ENCODE assay signal across 1 cellular context in the genomic region with DNA sequence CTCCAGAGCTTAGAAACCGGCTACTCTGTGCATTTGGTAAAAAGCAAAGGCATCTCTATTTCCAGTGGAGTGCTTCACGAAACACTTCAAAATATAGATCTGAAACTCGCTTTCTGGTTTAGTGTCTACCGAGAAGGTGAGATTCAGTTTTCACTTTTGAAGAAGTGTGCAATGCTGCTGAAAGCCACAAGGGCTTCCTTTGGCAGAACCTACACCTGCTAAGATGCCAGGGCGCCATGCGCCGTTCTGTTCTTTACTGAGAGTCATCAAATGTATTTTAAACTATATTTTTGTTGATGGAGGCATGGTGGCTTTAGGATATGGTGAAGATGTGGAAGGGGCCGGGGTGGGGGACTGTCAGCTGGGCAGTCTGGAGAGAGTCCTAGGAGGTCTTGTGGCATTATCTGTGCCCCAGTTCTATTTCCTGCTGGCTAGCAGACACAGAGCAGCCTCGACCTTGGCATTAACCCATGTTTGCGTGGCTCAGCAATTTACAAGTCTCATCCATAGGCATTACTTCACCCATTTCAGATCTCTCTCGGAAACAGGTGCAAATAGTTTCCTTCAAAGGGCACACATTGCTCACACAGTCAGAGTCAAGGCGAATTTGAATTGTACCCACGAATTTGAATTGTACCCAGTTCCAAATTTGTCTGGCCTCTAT.
TF ChIP-seq lines count a peak whose summit lies in the region.

No MANE protein-coding gene starts in this region.

TF ChIP-seq in K562, 482 proteins besides CTCF, POLR2A, EP300 and RAD21 (continued from another document):
- TF ChIP-seq PHB (CRISPR knock-in tag; IDR thresholded peaks at IDR 0.05) (no peak), CREB3 (tag; conservative IDR thresholded peaks at IDR 0.05; ENCODE audit: low read depth) (no peak), CBX2 (IDR thresholded peaks at IDR 0.05; ENCODE audit: insufficient read depth, low read length, poor library complexity, severe bottlenecking) (no peak)
- TF ChIP-seq, protein P1, sequence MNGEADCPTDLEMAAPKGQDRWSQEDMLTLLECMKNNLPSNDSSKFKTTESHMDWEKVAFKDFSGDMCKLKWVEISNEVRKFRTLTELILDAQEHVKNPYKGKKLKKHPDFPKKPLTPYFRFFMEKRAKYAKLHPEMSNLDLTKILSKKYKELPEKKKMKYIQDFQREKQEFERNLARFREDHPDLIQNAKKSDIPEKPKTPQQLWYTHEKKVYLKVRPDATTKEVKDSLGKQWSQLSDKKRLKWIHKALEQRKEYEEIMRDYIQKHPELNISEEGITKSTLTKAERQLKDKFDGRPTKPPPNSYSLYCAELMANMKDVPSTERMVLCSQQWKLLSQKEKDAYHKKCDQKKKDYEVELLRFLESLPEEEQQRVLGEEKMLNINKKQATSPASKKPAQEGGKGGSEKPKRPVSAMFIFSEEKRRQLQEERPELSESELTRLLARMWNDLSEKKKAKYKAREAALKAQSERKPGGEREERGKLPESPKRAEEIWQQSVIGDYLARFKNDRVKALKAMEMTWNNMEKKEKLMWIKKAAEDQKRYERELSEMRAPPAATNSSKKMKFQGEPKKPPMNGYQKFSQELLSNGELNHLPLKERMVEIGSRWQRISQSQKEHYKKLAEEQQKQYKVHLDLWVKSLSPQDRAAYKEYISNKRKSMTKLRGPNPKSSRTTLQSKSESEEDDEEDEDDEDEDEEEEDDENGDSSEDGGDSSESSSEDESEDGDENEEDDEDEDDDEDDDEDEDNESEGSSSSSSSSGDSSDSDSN (IDR thresholded peaks at IDR 0.05; ENCODE audit: borderline replicate concordance in 1 of 2, low read depth in 2 of 2, low read length in 2 of 2), result no peak
